ENCODE assay signal across 14 cellular contexts in genomic region chr15:82942691-82943090, GRCh38. TPM values are rescaled to one million over a fixed set of nuclear protein-coding genes. Genes with fewer than 3 reads are reported as not detected.
DNase-seq lines count a peak whose midpoint lies in the region; ATAC-seq and TF ChIP-seq lines count a peak whose summit lies in the region.
"Had no signal": no experiment of that assay in that cellular context is flagged by ENCODE, and none has a peak within 500 bp of the region (broad histone marks: within the 10 kb centered on the region; RNA-seq: fewer than 3 reads in every experiment).

No MANE protein-coding gene starts in this region.

- DNase-seq in Daoy (ENCODE audit: low read depth) (peak; percentile 69), MG63 (peak; percentile 93), esophagus squamous epithelium (lab: John Stamatoyannopoulos, UW) (no peak), prostate gland (ENCODE audit: low spot score) (peak; percentile 96)
- DNase-seq: activated CD4-positive, CD25-positive, alpha-beta regulatory T cell treated with anti-CD3 and anti-CD28 coated beads, Interleukin-2, amount 50 U/mL, for 72 hours; CD4-positive, CD25-positive, alpha-beta regulatory T cell; MV-4-11; NCI-H524 treated with DMSO at 0.1 percent for 48 hours; stimulated activated CD8-positive, alpha-beta memory T cell treated with anti-CD3 and anti-CD28 coated beads, Interleukin-4, amount 100 ng/mL, for 48 hours had no signal

- no peak for TF ChIP-seq POLR2A in esophagus squamous epithelium (IDR thresholded peaks at IDR 0.05)
- TF ChIP-seq POLR2A in prostate gland (IDR thresholded peaks at IDR 0.05) = no peak

- TF ChIP-seq CTCF in esophagus squamous epithelium (IDR thresholded peaks at IDR 0.05) = no peak
- TF ChIP-seq CTCF in prostate gland (IDR thresholded peaks at IDR 0.05) = no peak

- H3K27me3 ChIP-seq in MG63 = no peaks in the 10 kb centered on the region
- no peaks in the 10 kb centered on the region for H3K27me3 ChIP-seq in esophagus squamous epithelium
- no peaks in the 10 kb centered on the region for H3K27me3 ChIP-seq in prostate gland (replicated peaks; ENCODE audit: insufficient read depth)

- H3K27ac ChIP-seq in esophagus squamous epithelium (peak overlapping the region; percentile 6 to 64 (median 19)), prostate gland (peak overlapping the region; percentile 70 to 71)
- H3K27ac ChIP-seq: SJSA1 had no signal

- intact Hi-C loops in esophagus squamous epithelium (cut with DNase I) = no loop called here
- intact Hi-C loops in prostate gland (cut with DNase I) = no loop called here

- H3K4me3 ChIP-seq in MG63 (no peak overlapping the region), esophagus squamous epithelium (no peak overlapping the region), prostate gland (no peak overlapping the region)
- H3K4me3 ChIP-seq: SJSA1 had no signal

- H3K4me1 ChIP-seq in esophagus squamous epithelium (peaks cover 1 to 38% (median 6%) of the 10 kb centered on the region in 3 donors), prostate gland (replicated peaks) (peaks cover 28% of the 10 kb centered on the region)
- H3K4me1 ChIP-seq: SJSA1 had no signal

- ATAC-seq in GM21825 (IDR thresholded peaks at IDR 0.05; ENCODE audit: unreplicated experiment) = no peak
- ATAC-seq in HG03439 (IDR thresholded peaks at IDR 0.05; ENCODE audit: unreplicated experiment) = no peak
- ATAC-seq in GM21786 (IDR thresholded peaks at IDR 0.05; ENCODE audit: unreplicated experiment) = no peak
- no peak for ATAC-seq in GM18909 (IDR thresholded peaks at IDR 0.05; ENCODE audit: poor library complexity, unreplicated experiment)

- no peaks in the 10 kb centered on the region for H3K36me3 ChIP-seq in MG63
- no peaks in the 10 kb centered on the region for H3K36me3 ChIP-seq in esophagus squamous epithelium
- H3K36me3 ChIP-seq in prostate gland = no peaks in the 10 kb centered on the region
- H3K36me3 ChIP-seq: SJSA1 had no signal

- 24 to 78% methylated on average over 8 of the region's 8 CpGs for WGBS in esophagus squamous epithelium, 2 donors
- WGBS in prostate gland = 39% methylated on average over 8 of the region's 8 CpGs

- H3K9me3 ChIP-seq in MG63 = no peaks in the 10 kb centered on the region
- H3K9me3 ChIP-seq in esophagus squamous epithelium = no peaks in the 10 kb centered on the region
- H3K9me3 ChIP-seq in prostate gland = no peaks in the 10 kb centered on the region
- H3K9me3 ChIP-seq: SJSA1 had no signal

RNA-seq across cellular contexts. Expression of gene HOMER2, which starts 9.8 kb away (rescaled TPM):
- 7.9 and 11.1 TPM in 2 replicates for total RNA-seq in Daoy (2014; rRNA removed; shearing (Covaris generic))
- 19.6 and 19.7 TPM in 2 replicates for total RNA-seq in MG63 (2014; rRNA removed; shearing (Covaris generic); ENCODE audit: low replicate concordance)
- total RNA-seq in esophagus squamous epithelium = 10 to 100 TPM; 30.9 to 59.0 (median 39.4) TPM
- total RNA-seq in prostate gland = 100 to 1,000 TPM; 234 to 445 TPM

RNA-seq across cellular contexts. Expression of gene RAMAC, which starts 43.3 kb away (rescaled TPM):
- 63.6 and 77.4 TPM in 2 replicates for total RNA-seq in Daoy (2014; rRNA removed; shearing (Covaris generic))
- total RNA-seq in MG63 (2014; rRNA removed; shearing (Covaris generic); ENCODE audit: low replicate concordance) = 25.1 and 28.5 TPM in 2 replicates
- total RNA-seq in esophagus squamous epithelium (10 to 100 TPM; 29.1 to 31.5 (median 31.1) TPM), prostate gland (10 to 100 TPM; 22.4 to 24.1 TPM)
